28 cellular contexts compared by ENCODE assay signal in genomic region chr16:79006206-79006605, GRCh38.
"Had no signal": no experiment of that assay in that cellular context is flagged by ENCODE, and none has a peak within 500 bp of the region (broad histone marks: within the 10 kb centered on the region; RNA-seq: fewer than 3 reads in every experiment).

No MANE protein-coding gene starts in this region.

- H3K9me3 Mint-ChIP-seq: activated naive CD4-positive, alpha-beta T cell treated with anti-CD3 and anti-CD28 coated beads, Interleukin-2, amount 10 ng/mL, durations not matched to agents 7 days and 5 days; activated naive CD8-positive, alpha-beta T cell treated with anti-CD3 and anti-CD28 coated beads, Interleukin-2, amount 50 U/mL, for 24 hours; activated T-cell treated with anti-CD3 and anti-CD28 coated beads, Interleukin-2, amount 50 U/mL, for 4 hours; brain; T-helper 2 cell treated with Interferon-gamma antibody and Interleukin-4, amounts not matched to agents 5 μg/mL and 100 μg/mL, for 36 hours had no signal

- H3K4me2 ChIP-seq: KMS-11 had no signal

- DNase-seq: activated CD4-positive, alpha-beta T cell treated with anti-CD3 and anti-CD28 coated beads, Interleukin-2, amount 10 ng/mL, durations not matched to agents 7 days and 5 days; activated CD8-positive, alpha-beta T cell treated with anti-CD3 and anti-CD28 coated beads for 36 hours; activated effector memory CD4-positive, alpha-beta T cell treated with Interleukin-2 at 50 U/mL for 16 hours; activated naive CD4-positive, alpha-beta T cell treated with anti-CD3 and anti-CD28 coated beads, Interleukin-2, amount 10 ng/mL, durations not matched to agents 7 days and 5 days; activated naive CD8-positive, alpha-beta T cell treated with anti-CD3 and anti-CD28 coated beads, Interleukin-2, amount 50 U/mL, for 24 hours; activated T-cell treated with anti-CD3 and anti-CD28 coated beads, Interleukin-2, amount 50 U/mL, for 4 hours; anterior cingulate cortex; central memory CD4-positive, alpha-beta T cell; NCI-H1048; NCI-H1105 treated with DMSO at 0.1 percent for 48 hours; NCI-H1436; NCI-H1694; NCI-H1930; NCI-H2081 treated with DMSO at 0.1 percent for 48 hours; NCI-H226; NCI-H446 treated with DMSO at 0.1 percent for 48 hours; NCI-H524; NCI-H69; NCI-H82; PC-3; Peyer's patch; Right ventricle myocardium superior had no signal

- H3K36me3 ChIP-seq: Peyer's patch had no signal

- H3K4me1 Mint-ChIP-seq: activated CD4-positive, alpha-beta T cell treated with anti-CD3 and anti-CD28 coated beads, Interleukin-2, amount 10 ng/mL, durations not matched to agents 7 days and 5 days; activated naive CD4-positive, alpha-beta T cell treated with anti-CD3 and anti-CD28 coated beads, Interleukin-2, amount 10 ng/mL, durations not matched to agents 7 days and 5 days had no signal

- H3K27me3 ChIP-seq: Peyer's patch had no signal

- H3K27ac ChIP-seq: KMS-11, Peyer's patch, SK-N-MC had no signal

- H3K27ac Mint-ChIP-seq: activated CD4-positive, alpha-beta T cell treated with anti-CD3 and anti-CD28 coated beads, Interleukin-2, amount 10 ng/mL, durations not matched to agents 7 days and 5 days; activated naive CD4-positive, alpha-beta T cell treated with anti-CD3 and anti-CD28 coated beads, Interleukin-2, amount 10 ng/mL, durations not matched to agents 7 days and 5 days; activated naive CD8-positive, alpha-beta T cell; activated naive CD8-positive, alpha-beta T cell treated with anti-CD3 and anti-CD28 coated beads, Interleukin-2, amount 50 U/mL, for 24 hours; activated T-helper 1 cell treated with anti-CD3 and anti-CD28 coated beads, Interleukin-12 subunit alpha, Interleukin-12 subunit beta, Interleukin-2, Interleukin-4 antibody, amounts not matched to agents 30 ng/mL and 10 ng/mL and 1 ng/mL, durations not matched to agents 14 hours and 24 hours and 36 hours had no signal

- H3K36me3 Mint-ChIP-seq: brain had no signal

- ATAC-seq: activated CD8-positive, alpha-beta T cell treated with anti-CD3 and anti-CD28 coated beads for 36 hours; activated naive CD8-positive, alpha-beta T cell treated with anti-CD3 and anti-CD28 coated beads, Interleukin-2, amount 50 U/mL, for 24 hours; activated T-cell treated with anti-CD3 and anti-CD28 coated beads, Interleukin-2, amount 50 U/mL, for 4 hours; PC-3 had no signal

- H3K9ac ChIP-seq: KMS-11 had no signal

- H3K4me3 Mint-ChIP-seq: activated CD4-positive, alpha-beta T cell treated with anti-CD3 and anti-CD28 coated beads, Interleukin-2, amount 10 ng/mL, durations not matched to agents 7 days and 5 days; activated CD8-positive, alpha-beta T cell treated with anti-CD3 and anti-CD28 coated beads for 36 hours; activated naive CD4-positive, alpha-beta T cell treated with anti-CD3 and anti-CD28 coated beads, Interleukin-2, amount 10 ng/mL, durations not matched to agents 7 days and 5 days; activated naive CD8-positive, alpha-beta T cell; activated naive CD8-positive, alpha-beta T cell treated with anti-CD3 and anti-CD28 coated beads, Interleukin-2, amount 50 U/mL, for 24 hours; activated T-cell treated with anti-CD3 and anti-CD28 coated beads, Interleukin-2, amount 50 U/mL, for 4 hours; activated T-helper 1 cell treated with anti-CD3 and anti-CD28 coated beads, Interleukin-12 subunit alpha, Interleukin-12 subunit beta, Interleukin-2, Interleukin-4 antibody, amounts not matched to agents 30 ng/mL and 10 ng/mL and 1 ng/mL, durations not matched to agents 14 hours and 24 hours and 36 hours; brain; T-helper 2 cell treated with Interferon-gamma antibody and Interleukin-4, amounts not matched to agents 5 μg/mL and 100 μg/mL, for 36 hours had no signal

- H3K9me3 ChIP-seq: Peyer's patch had no signal

- H3K4me1 ChIP-seq: Peyer's patch had no signal

- H3K4me3 ChIP-seq: Peyer's patch, SK-N-MC had no signal

- H3K27me3 Mint-ChIP-seq: activated CD4-positive, alpha-beta T cell treated with anti-CD3 and anti-CD28 coated beads, Interleukin-2, amount 10 ng/mL, durations not matched to agents 7 days and 5 days; activated CD8-positive, alpha-beta T cell treated with anti-CD3 and anti-CD28 coated beads for 36 hours; activated naive CD4-positive, alpha-beta T cell treated with anti-CD3 and anti-CD28 coated beads, Interleukin-2, amount 10 ng/mL, durations not matched to agents 7 days and 5 days; activated naive CD8-positive, alpha-beta T cell; activated naive CD8-positive, alpha-beta T cell treated with anti-CD3 and anti-CD28 coated beads, Interleukin-2, amount 50 U/mL, for 24 hours; brain had no signal
